Comparison of ENCODE assay signal across 1 cellular context in the genomic region with DNA sequence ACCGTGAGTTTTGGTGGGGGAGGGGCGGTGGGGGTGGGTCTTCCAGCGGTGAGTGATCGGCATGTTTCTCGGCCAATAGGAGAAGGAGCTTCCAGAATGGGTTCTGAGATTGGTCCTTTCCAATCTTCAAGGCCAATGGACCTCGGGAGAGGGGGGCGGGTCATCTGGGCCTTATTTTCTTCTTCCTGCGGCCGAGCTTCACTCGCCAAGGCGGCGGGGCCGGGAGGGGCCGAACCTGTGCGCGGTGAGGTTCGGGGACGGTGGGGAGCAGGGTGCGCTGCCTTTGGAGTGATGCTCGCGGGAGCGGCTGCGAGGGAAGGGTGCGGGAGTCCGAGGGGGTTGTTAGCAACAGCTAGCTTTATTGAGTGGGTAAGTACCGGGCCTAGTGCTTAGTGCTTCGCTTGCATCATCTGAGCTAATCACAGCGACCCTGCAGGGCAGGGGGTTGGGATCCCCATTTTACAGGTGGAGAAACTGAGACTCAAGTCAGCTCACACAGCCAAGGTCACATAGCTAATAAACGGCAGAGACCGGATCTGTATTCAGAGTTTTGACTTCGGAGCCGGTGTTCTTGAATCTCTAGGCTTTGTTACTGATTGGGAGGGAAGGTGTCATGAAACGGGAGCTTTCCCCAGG.
TF ChIP-seq lines count a peak whose summit lies in the region.

No MANE protein-coding gene starts in this region.

TF ChIP-seq in HepG2, 621 proteins besides CTCF, POLR2A, EP300 and RAD21 (continued from another document and continues in another):
- TF ChIP-seq, protein P1, sequence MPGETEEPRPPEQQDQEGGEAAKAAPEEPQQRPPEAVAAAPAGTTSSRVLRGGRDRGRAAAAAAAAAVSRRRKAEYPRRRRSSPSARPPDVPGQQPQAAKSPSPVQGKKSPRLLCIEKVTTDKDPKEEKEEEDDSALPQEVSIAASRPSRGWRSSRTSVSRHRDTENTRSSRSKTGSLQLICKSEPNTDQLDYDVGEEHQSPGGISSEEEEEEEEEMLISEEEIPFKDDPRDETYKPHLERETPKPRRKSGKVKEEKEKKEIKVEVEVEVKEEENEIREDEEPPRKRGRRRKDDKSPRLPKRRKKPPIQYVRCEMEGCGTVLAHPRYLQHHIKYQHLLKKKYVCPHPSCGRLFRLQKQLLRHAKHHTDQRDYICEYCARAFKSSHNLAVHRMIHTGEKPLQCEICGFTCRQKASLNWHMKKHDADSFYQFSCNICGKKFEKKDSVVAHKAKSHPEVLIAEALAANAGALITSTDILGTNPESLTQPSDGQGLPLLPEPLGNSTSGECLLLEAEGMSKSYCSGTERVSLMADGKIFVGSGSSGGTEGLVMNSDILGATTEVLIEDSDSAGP (CRISPR knock-in tag; IDR thresholded peaks at IDR 0.05; ENCODE audit: borderline replicate concordance), result peak; percentile 33
- TF ChIP-seq KLF15 (CRISPR knock-in tag; IDR thresholded peaks at IDR 0.05; ENCODE audit: borderline replicate concordance) (no peak), POLR2AphosphoS2 (IDR thresholded peaks at IDR 0.05; ENCODE audit: low read depth, low read length) (no peak), TP53 (CRISPR knock-in tag; conservative IDR thresholded peaks at IDR 0.05) (no peak), AGO2 (optimal IDR thresholded peaks at IDR 0.05; ENCODE audit: low read depth, low read length) (peak; percentile 63), NR2F2 (IDR thresholded peaks at IDR 0.05; ENCODE audit: borderline replicate concordance, low read depth) (no peak; the same call in 1 of the 2 replicates), PRMT3 (CRISPR knock-in tag; IDR thresholded peaks at IDR 0.05; ENCODE audit: borderline replicate concordance, low read depth) (peak; percentile 75; the same call in 1 of the 2 replicates), GRHL1 (CRISPR knock-in tag; conservative IDR thresholded peaks at IDR 0.05) (no peak), ZNF737 (CRISPR knock-in tag; IDR thresholded peaks at IDR 0.05; ENCODE audit: borderline replicate concordance) (no peak), LCORL (IDR thresholded peaks at IDR 0.05) (no peak), LCORL (CRISPR knock-in tag; IDR thresholded peaks at IDR 0.05) (peak; percentile 49; the same call in 1 of the 2 replicates), POGK (CRISPR knock-in tag; conservative IDR thresholded peaks at IDR 0.05) (no peak; the same call in 1 of the 2 replicates), NCOR1 (IDR thresholded peaks at IDR 0.05; ENCODE audit: borderline replicate concordance, low read length) (0 out of 2 replicates have a peak, but pooled peaks have one; percentile 1), CC2D1A (CRISPR knock-in tag; IDR thresholded peaks at IDR 0.05) (no peak), CHCHD3 (CRISPR knock-in tag; IDR thresholded peaks at IDR 0.05) (no peak), RFX1 (IDR thresholded peaks at IDR 0.05) (no peak), SMAD3 (CRISPR knock-in tag; IDR thresholded peaks at IDR 0.05) (peak; percentile 28; the same call in 1 of the 2 replicates), NFIC (IDR thresholded peaks at IDR 0.05; ENCODE audit: low read length) (no peak), ZNF256 (CRISPR knock-in tag; conservative IDR thresholded peaks at IDR 0.05) (0 out of 2 replicates have a peak, but pooled peaks have one; percentile 61), KIAA2018 (CRISPR knock-in tag; IDR thresholded peaks at IDR 0.05; ENCODE audit: borderline replicate concordance) (no peak), ZNF331 (CRISPR knock-in tag; IDR thresholded peaks at IDR 0.05) (peak; percentile 65)
- TF ChIP-seq, protein P2, sequence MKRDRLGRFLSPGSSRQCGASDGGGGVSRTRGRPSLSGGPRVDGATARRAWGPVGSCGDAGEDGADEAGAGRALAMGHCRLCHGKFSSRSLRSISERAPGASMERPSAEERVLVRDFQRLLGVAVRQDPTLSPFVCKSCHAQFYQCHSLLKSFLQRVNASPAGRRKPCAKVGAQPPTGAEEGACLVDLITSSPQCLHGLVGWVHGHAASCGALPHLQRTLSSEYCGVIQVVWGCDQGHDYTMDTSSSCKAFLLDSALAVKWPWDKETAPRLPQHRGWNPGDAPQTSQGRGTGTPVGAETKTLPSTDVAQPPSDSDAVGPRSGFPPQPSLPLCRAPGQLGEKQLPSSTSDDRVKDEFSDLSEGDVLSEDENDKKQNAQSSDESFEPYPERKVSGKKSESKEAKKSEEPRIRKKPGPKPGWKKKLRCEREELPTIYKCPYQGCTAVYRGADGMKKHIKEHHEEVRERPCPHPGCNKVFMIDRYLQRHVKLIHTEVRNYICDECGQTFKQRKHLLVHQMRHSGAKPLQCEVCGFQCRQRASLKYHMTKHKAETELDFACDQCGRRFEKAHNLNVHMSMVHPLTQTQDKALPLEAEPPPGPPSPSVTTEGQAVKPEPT (CRISPR knock-in tag; IDR thresholded peaks at IDR 0.05; ENCODE audit: low read depth), result 0 out of 2 replicates have a peak, but pooled peaks have one; percentile 38
- TF ChIP-seq, protein P3, sequence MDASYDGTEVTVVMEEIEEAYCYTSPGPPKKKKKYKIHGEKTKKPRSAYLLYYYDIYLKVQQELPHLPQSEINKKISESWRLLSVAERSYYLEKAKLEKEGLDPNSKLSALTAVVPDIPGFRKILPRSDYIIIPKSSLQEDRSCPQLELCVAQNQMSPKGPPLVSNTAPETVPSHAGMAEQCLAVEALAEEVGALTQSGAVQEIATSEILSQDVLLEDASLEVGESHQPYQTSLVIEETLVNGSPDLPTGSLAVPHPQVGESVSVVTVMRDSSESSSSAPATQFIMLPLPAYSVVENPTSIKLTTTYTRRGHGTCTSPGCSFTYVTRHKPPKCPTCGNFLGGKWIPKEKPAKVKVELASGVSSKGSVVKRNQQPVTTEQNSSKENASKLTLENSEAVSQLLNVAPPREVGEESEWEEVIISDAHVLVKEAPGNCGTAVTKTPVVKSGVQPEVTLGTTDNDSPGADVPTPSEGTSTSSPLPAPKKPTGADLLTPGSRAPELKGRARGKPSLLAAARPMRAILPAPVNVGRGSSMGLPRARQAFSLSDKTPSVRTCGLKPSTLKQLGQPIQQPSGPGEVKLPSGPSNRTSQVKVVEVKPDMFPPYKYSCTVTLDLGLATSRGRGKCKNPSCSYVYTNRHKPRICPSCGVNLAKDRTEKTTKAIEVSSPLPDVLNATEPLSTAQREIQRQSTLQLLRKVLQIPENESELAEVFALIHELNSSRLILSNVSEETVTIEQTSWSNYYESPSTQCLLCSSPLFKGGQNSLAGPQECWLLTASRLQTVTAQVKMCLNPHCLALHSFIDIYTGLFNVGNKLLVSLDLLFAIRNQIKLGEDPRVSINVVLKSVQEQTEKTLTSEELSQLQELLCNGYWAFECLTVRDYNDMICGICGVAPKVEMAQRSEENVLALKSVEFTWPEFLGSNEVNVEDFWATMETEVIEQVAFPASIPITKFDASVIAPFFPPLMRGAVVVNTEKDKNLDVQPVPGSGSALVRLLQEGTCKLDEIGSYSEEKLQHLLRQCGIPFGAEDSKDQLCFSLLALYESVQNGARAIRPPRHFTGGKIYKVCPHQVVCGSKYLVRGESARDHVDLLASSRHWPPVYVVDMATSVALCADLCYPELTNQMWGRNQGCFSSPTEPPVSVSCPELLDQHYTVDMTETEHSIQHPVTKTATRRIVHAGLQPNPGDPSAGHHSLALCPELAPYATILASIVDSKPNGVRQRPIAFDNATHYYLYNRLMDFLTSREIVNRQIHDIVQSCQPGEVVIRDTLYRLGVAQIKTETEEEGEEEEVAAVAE (CRISPR knock-in tag; IDR thresholded peaks at IDR 0.05; ENCODE audit: borderline replicate concordance), result no peak
- TF ChIP-seq, protein P4, sequence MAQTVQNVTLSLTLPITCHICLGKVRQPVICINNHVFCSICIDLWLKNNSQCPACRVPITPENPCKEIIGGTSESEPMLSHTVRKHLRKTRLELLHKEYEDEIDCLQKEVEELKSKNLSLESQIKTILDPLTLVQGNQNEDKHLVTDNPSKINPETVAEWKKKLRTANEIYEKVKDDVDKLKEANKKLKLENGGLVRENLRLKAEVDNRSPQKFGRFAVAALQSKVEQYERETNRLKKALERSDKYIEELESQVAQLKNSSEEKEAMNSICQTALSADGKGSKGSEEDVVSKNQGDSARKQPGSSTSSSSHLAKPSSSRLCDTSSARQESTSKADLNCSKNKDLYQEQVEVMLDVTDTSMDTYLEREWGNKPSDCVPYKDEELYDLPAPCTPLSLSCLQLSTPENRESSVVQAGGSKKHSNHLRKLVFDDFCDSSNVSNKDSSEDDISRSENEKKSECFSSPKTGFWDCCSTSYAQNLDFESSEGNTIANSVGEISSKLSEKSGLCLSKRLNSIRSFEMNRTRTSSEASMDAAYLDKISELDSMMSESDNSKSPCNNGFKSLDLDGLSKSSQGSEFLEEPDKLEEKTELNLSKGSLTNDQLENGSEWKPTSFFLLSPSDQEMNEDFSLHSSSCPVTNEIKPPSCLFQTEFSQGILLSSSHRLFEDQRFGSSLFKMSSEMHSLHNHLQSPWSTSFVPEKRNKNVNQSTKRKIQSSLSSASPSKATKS (CRISPR knock-in tag; IDR thresholded peaks at IDR 0.05), result no peak
- TF ChIP-seq, protein P5, sequence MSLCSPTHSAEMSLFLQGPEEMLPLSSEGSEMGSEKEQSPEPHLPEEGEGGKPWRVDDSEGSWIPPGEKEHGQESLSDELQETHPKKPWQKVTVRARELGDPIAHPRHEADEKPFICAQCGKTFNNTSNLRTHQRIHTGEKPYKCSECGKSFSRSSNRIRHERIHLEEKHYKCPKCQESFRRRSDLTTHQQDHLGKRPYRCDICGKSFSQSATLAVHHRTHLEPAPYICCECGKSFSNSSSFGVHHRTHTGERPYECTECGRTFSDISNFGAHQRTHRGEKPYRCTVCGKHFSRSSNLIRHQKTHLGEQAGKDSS (CRISPR knock-in tag; IDR thresholded peaks at IDR 0.05; ENCODE audit: borderline replicate concordance, low read depth), result no peak; the same call in 1 of the 2 replicates
- TF ChIP-seq, protein P6, sequence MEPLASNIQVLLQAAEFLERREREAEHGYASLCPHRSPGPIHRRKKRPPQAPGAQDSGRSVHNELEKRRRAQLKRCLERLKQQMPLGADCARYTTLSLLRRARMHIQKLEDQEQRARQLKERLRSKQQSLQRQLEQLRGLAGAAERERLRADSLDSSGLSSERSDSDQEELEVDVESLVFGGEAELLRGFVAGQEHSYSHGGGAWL (CRISPR knock-in tag; IDR thresholded peaks at IDR 0.05), result no peak
